In the genomic region with DNA sequence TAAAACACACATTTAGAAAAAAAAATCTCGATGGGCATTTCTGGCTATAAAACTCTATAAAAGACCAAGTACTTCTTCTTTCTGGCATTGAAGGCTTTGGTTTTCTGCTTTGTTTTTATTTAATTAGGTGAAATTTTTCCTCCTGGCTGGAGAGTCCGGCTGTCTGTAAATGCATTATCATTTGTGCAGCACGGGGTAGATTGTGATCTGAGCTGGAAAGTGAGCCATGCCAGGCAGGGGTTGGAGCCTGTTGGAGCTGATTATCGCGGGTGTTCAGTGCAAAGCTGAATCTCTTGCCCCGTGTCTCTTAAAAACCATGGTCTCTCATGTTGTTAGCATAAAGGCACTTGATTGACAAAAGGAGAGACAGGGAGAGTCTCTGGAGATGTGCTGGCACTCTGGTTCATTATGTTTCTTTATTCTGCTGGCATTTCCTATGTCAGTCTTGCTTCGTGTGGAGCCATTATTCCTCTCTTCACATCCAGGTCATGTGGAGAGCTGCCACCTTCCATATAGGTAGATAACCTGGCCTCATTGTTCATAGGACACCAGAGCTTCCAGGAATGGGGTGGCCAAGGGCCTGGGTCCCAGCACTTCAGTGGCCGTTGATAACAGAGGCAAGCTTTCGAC, we compare ENCODE assay signal across 26 cellular contexts.
A peak's percentile ranks its signal among the peaks of the same experiment; 100 is the strongest.
DNase-seq lines count a peak whose midpoint lies in the region; ATAC-seq, FAIRE-seq and TF ChIP-seq lines count a peak whose summit lies in the region.
"Had no signal": no experiment of that assay in that cellular context is flagged by ENCODE, and none has a peak within 500 bp of the region (broad histone marks: within the 10 kb centered on the region; RNA-seq: fewer than 3 reads in every experiment).

No MANE protein-coding gene starts in this region.

- TF ChIP-seq CTCF in K562 (IDR thresholded peaks at IDR 0.05 in 2 of 3, conservative IDR thresholded peaks at IDR 0.05 in 1 of 3; ENCODE audit: insufficient read depth in 2 of 3, low read depth in 1 of 3, low read length in 3 of 3) (no peak), neural cell (IDR thresholded peaks at IDR 0.05; ENCODE audit: poor library complexity, severe bottlenecking) (no peak), HepG2 (CRISPR knock-in tag; IDR thresholded peaks at IDR 0.05) (no peak), endothelial cell (IDR thresholded peaks at IDR 0.05; ENCODE audit: unreplicated experiment) (no peak)

- CTCF ChIA-PET in K562 (lab: Yijun Ruan, JAX; ENCODE audit: low intra/inter-chr PET ratio), result no interaction called here
- CTCF ChIA-PET in HepG2 (lab: Yijun Ruan, JAX; ENCODE audit: low intra/inter-chr PET ratio, low total read pairs), result no interaction called here

- H3K4me2 ChIP-seq in K562 (ENCODE audit: insufficient read depth, low read length) (no peak overlapping the region), neural cell (ENCODE audit: low read length) (no peak overlapping the region), HepG2 (ENCODE audit: low read depth, low read length) (no peak overlapping the region)
- H3K4me2 ChIP-seq: KMS-11 had no signal

- H3K4me1 Mint-ChIP-seq in endothelial cell (ENCODE audit: unreplicated experiment), result peaks cover 6% of the 10 kb centered on the region
- H3K4me1 Mint-ChIP-seq: activated naive CD8-positive, alpha-beta T cell treated with anti-CD3 and anti-CD28 coated beads for 36 hours; stimulated activated naive CD8-positive, alpha-beta T cell treated with anti-CD3 and anti-CD28 coated beads, Interleukin-15, amount 100 ng/mL, for 72 hours had no signal

- H3K4me3 ChIP-seq in K562 (no peak overlapping the region), neural cell (ENCODE audit: low read length) (peak overlapping the region; percentile 5), HepG2 (replicated peaks in 1 of 3; ENCODE audit: insufficient read depth in 1 of 3, low read depth in 2 of 3, low read length in 3 of 3) (no peak overlapping the region)
- H3K4me3 ChIP-seq: pancreas, right lobe of liver, tibial artery had no signal

- H3K9me3 Mint-ChIP-seq in endothelial cell (ENCODE audit: unreplicated experiment), result no peaks in the 10 kb centered on the region
- H3K9me3 Mint-ChIP-seq: activated naive CD8-positive, alpha-beta T cell treated with anti-CD3 and anti-CD28 coated beads for 36 hours; activated T-helper 2 cell treated with anti-CD3 and anti-CD28 coated beads, Interferon-gamma antibody, Interleukin-2, Interleukin-4, amounts not matched to agents 10 μg/mL and 5 μg/mL and 100 μg/mL, durations not matched to agents 14 hours and 24 hours and 36 hours; stimulated activated naive CD8-positive, alpha-beta T cell treated with anti-CD3 and anti-CD28 coated beads, Interleukin-15, amount 100 ng/mL, for 72 hours; T-helper 1 cell treated with Interleukin-12 subunit alpha and Interleukin-12 subunit beta and Interleukin-4 antibody, amounts not matched to agents 30 μg/mL and 1 μg/mL, for 36 hours; WTC11 had no signal

- no peaks in the 10 kb centered on the region for H3K9me3 ChIP-seq in K562 (replicated peaks; ENCODE audit: control insufficient read depth, insufficient read depth, low read depth, low read length)
- no peaks in the 10 kb centered on the region for H3K9me3 ChIP-seq in neural cell (ENCODE audit: low read length)
- no peaks in the 10 kb centered on the region for H3K9me3 ChIP-seq in HepG2 (ENCODE audit: low read length)
- H3K9me3 ChIP-seq: pancreas, right lobe of liver, tibial artery had no signal

- BruUV-seq in K562 (replicated peaks; lab: Mats Ljungman, UMichigan) (no TSS peak), HepG2 (replicated peaks; lab: Mats Ljungman, UMichigan) (no TSS peak)

- H3K9me1 ChIP-seq in K562 (ENCODE audit: control insufficient read depth, insufficient read depth, low read length), result no peaks in the 10 kb centered on the region

- H3K79me2 ChIP-seq in K562 (ENCODE audit: control insufficient read depth, insufficient read depth, low read length) (no peaks in the 10 kb centered on the region), neural cell (replicated peaks; ENCODE audit: insufficient read depth, low read length) (no peaks in the 10 kb centered on the region), HepG2 (ENCODE audit: insufficient read depth, low read length) (no peaks in the 10 kb centered on the region)

- intact Hi-C loops in K562 (cut with micrococcal nuclease) (loop anchor here (5.0 kb wide), 1 partner anchor 402 kb away; a partner anchor contains a TSS), HepG2 (cut with micrococcal nuclease; ENCODE audit: unreplicated experiment) (no loop called here)

- H3K27me3 ChIP-seq in K562 (ENCODE audit: control insufficient read depth in 2 of 2, insufficient read depth in 2 of 2, low read length in 2 of 2) (peaks cover 5 to 33% of the 10 kb centered on the region in 2 experiments; a peak in 4 of 5 replicates), neural cell (ENCODE audit: insufficient read depth, low read depth, low read length) (no peaks in the 10 kb centered on the region), HepG2 (ENCODE audit: control insufficient read depth in 1 of 2, insufficient read depth in 2 of 2, low read length in 2 of 2) (peaks cover 3 to 11% of the 10 kb centered on the region in 2 experiments; a peak in 2 of 5 replicates)
- H3K27me3 ChIP-seq: pancreas, right lobe of liver, tibial artery had no signal

- POLR2A ChIA-PET in K562 (lab: Yijun Ruan, JAX), result interaction anchor here (0.6 kb wide), 2 partner anchors 8 to 146 kb away, joined by 3 read pairs; no protein-coding TSS in a partner anchor
- POLR2A ChIA-PET in HepG2 (lab: Yijun Ruan, JAX), result no interaction called here

- no peaks in the 10 kb centered on the region for H3K27me3 Mint-ChIP-seq in endothelial cell (ENCODE audit: unreplicated experiment)
- H3K27me3 Mint-ChIP-seq: activated naive CD8-positive, alpha-beta T cell treated with anti-CD3 and anti-CD28 coated beads for 36 hours had no signal

- ATAC-seq in K562 (no peak), HepG2 (no peak), left lobe of liver (no peak)
- ATAC-seq: naive thymus-derived CD4-positive, alpha-beta T cell; right lobe of liver; stimulated activated naive CD8-positive, alpha-beta T cell treated with anti-CD3 and anti-CD28 coated beads, Interleukin-15, amount 100 ng/mL, for 72 hours had no signal

- TF ChIP-seq POLR2A in K562 (conservative IDR thresholded peaks at IDR 0.05) (no peak), HepG2 (IDR thresholded peaks at IDR 0.05; ENCODE audit: insufficient read depth in 1 of 2, low read depth in 2 of 2, low read length in 2 of 2) (no peak)

- H2AFZ ChIP-seq in K562 (ENCODE audit: low read depth, low read length) (no peak overlapping the region), neural cell (ENCODE audit: low read depth, low read length) (no peak overlapping the region), HepG2 (ENCODE audit: low read length) (no peak overlapping the region)

- in situ Hi-C loops in K562 (cut with MboI) (no loop called here), HepG2 (cut with HindIII; ENCODE audit: extremely low pct_ligation_motif_present, low pct_unique_long_range_greater_than_20kb) (no loop called here)

- 4% methylated on average over 9 of the region's 9 CpGs for WGBS in K562 (ENCODE audit: insufficient coverage, low coverage, missing lambda C conversion rate)
- WGBS in HepG2 (ENCODE audit: low lambda C conversion rate), result 9% methylated on average over 8 of the region's 9 CpGs

- no peak for TF ChIP-seq EP300 in K562 (IDR thresholded peaks at IDR 0.05; ENCODE audit: low read length)
- peak; percentile 65 for TF ChIP-seq EP300 in neural cell (conservative IDR thresholded peaks at IDR 0.05; ENCODE audit: poor library complexity, severe bottlenecking)
- no peak for TF ChIP-seq EP300 in HepG2 (IDR thresholded peaks at IDR 0.05; ENCODE audit: low read depth in 2 of 2, low read length in 2 of 2)
- no peak for TF ChIP-seq EP300 in HepG2 (CRISPR knock-in tag; IDR thresholded peaks at IDR 0.05; ENCODE audit: borderline replicate concordance)

- H3K36me3 ChIP-seq in K562 (ENCODE audit: control insufficient read depth, insufficient read depth, low read length) (no peaks in the 10 kb centered on the region), neural cell (ENCODE audit: insufficient read depth, low read length) (no peaks in the 10 kb centered on the region), HepG2 (replicated peaks in 1 of 2; ENCODE audit: control insufficient read depth in 1 of 2, insufficient read depth in 2 of 2, low read length in 2 of 2) (no peaks in the 10 kb centered on the region)
- H3K36me3 ChIP-seq: pancreas, right lobe of liver, tibial artery had no signal

- no peaks in the 10 kb centered on the region for H3K4me1 ChIP-seq in K562 (replicated peaks in 1 of 2; ENCODE audit: control insufficient read depth in 2 of 2, insufficient read depth in 2 of 2, low read length in 2 of 2)
- no peaks in the 10 kb centered on the region for H3K4me1 ChIP-seq in HepG2 (ENCODE audit: insufficient read depth, low read length)
- H3K4me1 ChIP-seq: pancreas, right lobe of liver had no signal

- H4K20me1 ChIP-seq in K562 (replicated peaks; ENCODE audit: control insufficient read depth, insufficient read depth, low read length) (0 out of 2 replicates have a peak, but pooled peaks cover 2% of the 10 kb centered on the region), neural cell (ENCODE audit: insufficient read depth) (no peaks in the 10 kb centered on the region), HepG2 (ENCODE audit: insufficient read depth, low read length) (no peaks in the 10 kb centered on the region)

- H3K36me3 Mint-ChIP-seq in endothelial cell (ENCODE audit: low read depth, unreplicated experiment), result no peaks in the 10 kb centered on the region
- H3K36me3 Mint-ChIP-seq: activated naive CD8-positive, alpha-beta T cell treated with anti-CD3 and anti-CD28 coated beads for 36 hours; naive thymus-derived CD4-positive, alpha-beta T cell; WTC11 had no signal

- H3F3A ChIP-seq in neural cell (ENCODE audit: insufficient read depth, low read length, poor library complexity, severe bottlenecking), result peaks cover 5% of the 10 kb centered on the region

- DNase-seq in DMS79 treated with DMSO at 0.1 percent for 48 hours (lab: John Stamatoyannopoulos, UW) (peak; percentile 54), DMS79 (lab: John Stamatoyannopoulos, UW) (no peak), NCI-H446 treated with DMSO at 0.1 percent for 48 hours (lab: John Stamatoyannopoulos, UW) (peak; percentile 21), K562 (ENCODE audit: extremely low read depth in 1 of 4, low spot score in 3 of 4) (no peak), HepG2 (ENCODE audit: low spot score) (no peak), left lobe of liver (ENCODE audit: low spot score) (no peak), endothelial cell (ENCODE audit: low spot score) (no peak)
- DNase-seq: 8988T; activated naive CD8-positive, alpha-beta T cell treated with anti-CD3 and anti-CD28 coated beads for 36 hours; MV-4-11; naive thymus-derived CD4-positive, alpha-beta T cell; NCI-H2081 treated with DMSO at 0.1 percent for 48 hours; NCI-H82; pancreas; PC-3; right lobe of liver; SIG-M5; stimulated activated naive CD8-positive, alpha-beta T cell treated with anti-CD3 and anti-CD28 coated beads, Interleukin-15, amount 100 ng/mL, for 72 hours; tibial artery had no signal

- no peak overlapping the region for H3K4me3 Mint-ChIP-seq in endothelial cell (ENCODE audit: unreplicated experiment)
- H3K4me3 Mint-ChIP-seq: activated naive CD8-positive, alpha-beta T cell treated with anti-CD3 and anti-CD28 coated beads for 36 hours; naive thymus-derived CD4-positive, alpha-beta T cell; stimulated activated naive CD8-positive, alpha-beta T cell treated with anti-CD3 and anti-CD28 coated beads, Interleukin-15, amount 100 ng/mL, for 72 hours; T-helper 1 cell treated with Interleukin-12 subunit alpha and Interleukin-12 subunit beta and Interleukin-4 antibody, amounts not matched to agents 30 μg/mL and 1 μg/mL, for 36 hours; WTC11 had no signal

- no peaks in the 10 kb centered on the region for H3K9me2 ChIP-seq in neural cell (ENCODE audit: insufficient read depth, low read length)

- H3K27ac ChIP-seq in K562 (ENCODE audit: extremely low read depth, low read depth, low read length) (no peak overlapping the region), neural cell (ENCODE audit: low read length) (peak overlapping the region; percentile 52), HepG2 (ENCODE audit: extremely low read length, insufficient read depth, low read length) (no peak overlapping the region)
- H3K27ac ChIP-seq: KMS-11, pancreas, right lobe of liver, tibial artery had no signal

- FAIRE-seq in K562 (lab: Jason Lieb, UNC), result no peak
- FAIRE-seq in HepG2 (lab: Jason Lieb, UNC), result no peak
- FAIRE-seq: astrocyte, GM19239, pancreas had no signal

- H3K27ac Mint-ChIP-seq in endothelial cell (ENCODE audit: unreplicated experiment), result no peak overlapping the region
- H3K27ac Mint-ChIP-seq: activated naive CD8-positive, alpha-beta T cell treated with anti-CD3 and anti-CD28 coated beads for 36 hours; activated T-helper 2 cell treated with anti-CD3 and anti-CD28 coated beads, Interferon-gamma antibody, Interleukin-2, Interleukin-4, amounts not matched to agents 10 μg/mL and 5 μg/mL and 100 μg/mL, durations not matched to agents 14 hours and 24 hours and 36 hours; naive thymus-derived CD4-positive, alpha-beta T cell; stimulated activated naive CD8-positive, alpha-beta T cell treated with anti-CD3 and anti-CD28 coated beads, Interleukin-15, amount 100 ng/mL, for 72 hours; T-helper 1 cell treated with Interleukin-12 subunit alpha and Interleukin-12 subunit beta and Interleukin-4 antibody, amounts not matched to agents 30 μg/mL and 1 μg/mL, for 36 hours; WTC11 had no signal

- H3K9ac ChIP-seq in K562 (ENCODE audit: insufficient read depth in 1 of 2, low read depth in 2 of 2, low read length in 2 of 2) (no peak overlapping the region), neural cell (ENCODE audit: low read length) (peak overlapping the region; percentile 2), HepG2 (ENCODE audit: insufficient read depth, low read depth, low read length) (no peak overlapping the region)
- H3K9ac ChIP-seq: KMS-11 had no signal

- TF ChIP-seq RAD21 in K562 (CRISPR knock-in tag; conservative IDR thresholded peaks at IDR 0.05 in 1 of 2, IDR thresholded peaks at IDR 0.05 in 1 of 2) (no peak), neural cell (conservative IDR thresholded peaks at IDR 0.05) (no peak), HepG2 (CRISPR knock-in tag; IDR thresholded peaks at IDR 0.05) (no peak)

Comparison
In these comparisons a context has a peak if more than half of its experiments do, and no peak if none do; other contexts are left out.
1. DNase-seq: peak in DMS79 treated with DMSO at 0.1 percent for 48 hours (single experiment) and NCI-H446 treated with DMSO at 0.1 percent for 48 hours (single experiment); none in DMS79 (single experiment), K562 (0 of 4), HepG2 (single experiment), left lobe of liver (single experiment) and endothelial cell (single experiment).